In the genomic region with DNA sequence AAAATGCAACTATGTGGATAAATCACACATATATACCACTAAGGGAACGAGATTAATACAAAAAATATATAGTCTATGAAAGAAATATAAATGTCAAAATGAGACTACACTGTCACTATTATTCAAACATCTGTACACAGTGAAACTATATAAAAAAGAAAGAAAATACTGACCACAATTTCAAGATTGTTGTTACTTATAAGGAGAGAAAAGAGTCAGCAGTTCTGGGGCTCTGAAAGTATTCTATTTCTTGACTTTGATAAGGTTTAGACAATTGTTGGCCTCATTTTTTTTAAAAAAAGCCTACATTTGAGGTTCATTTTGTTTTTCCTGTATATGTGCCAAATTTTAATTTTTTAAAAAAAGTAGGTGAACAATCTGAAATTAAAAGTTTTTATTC, we compare ENCODE assay signal across 23 cellular contexts.
"Had no signal": no experiment of that assay in that cellular context is flagged by ENCODE, and none has a peak within 500 bp of the region (broad histone marks: within the 10 kb centered on the region; RNA-seq: fewer than 3 reads in every experiment).

No MANE protein-coding gene starts in this region.

- H3K4me3 ChIP-seq: coronary artery, dorsolateral prefrontal cortex, esophagus muscularis mucosa, heart right ventricle, left lung, lower lobe of right lung, mucosa of descending colon had no signal

- H3K9me3 ChIP-seq: left lung, lower lobe of right lung, mucosa of descending colon had no signal

- H3K27ac ChIP-seq: coronary artery, dorsolateral prefrontal cortex, esophagus muscularis mucosa, foreskin keratinocyte, heart right ventricle, left lung, lower lobe of right lung had no signal

- H3K4me3 Mint-ChIP-seq: mesothelial cell of epicardium, naive B cell had no signal

- ATAC-seq: foreskin keratinocyte, heart right ventricle, left cardiac atrium, left ventricle myocardium superior, lower lobe of right lung, mucosa of descending colon had no signal

- H3K4me1 ChIP-seq: esophagus muscularis mucosa, foreskin keratinocyte, heart right ventricle, left lung, lower lobe of right lung had no signal

- H3K27ac Mint-ChIP-seq: mesothelial cell of epicardium had no signal

- H3K4me1 Mint-ChIP-seq: mesothelial cell of epicardium, naive B cell had no signal

- H3K27me3 Mint-ChIP-seq: naive B cell had no signal

- H3K27me3 ChIP-seq: dorsolateral prefrontal cortex, esophagus muscularis mucosa, foreskin keratinocyte, heart right ventricle, left lung had no signal

- H3K36me3 Mint-ChIP-seq: mesothelial cell of epicardium, naive B cell had no signal

- H3K36me3 ChIP-seq: esophagus muscularis mucosa, heart right ventricle, left lung, lower lobe of right lung had no signal

- FAIRE-seq: colon, endothelial cell of umbilical vein, islet of Langerhans, keratinocyte had no signal

- DNase-seq: dermis blood vessel endothelial cell; dorsolateral prefrontal cortex; effector CD4-positive, alpha-beta T cell; effector memory CD4-positive, alpha-beta T cell; foreskin keratinocyte; glutamatergic neuron; head of caudate nucleus; heart right ventricle; hippocampal formation; left cardiac atrium; left lung; left ventricle myocardium superior; lower lobe of right lung; mesenchymal stem cell; mucosa of descending colon; naive B cell had no signal
